Comparison of ENCODE assay signal across 16 cellular contexts in the genomic region with DNA sequence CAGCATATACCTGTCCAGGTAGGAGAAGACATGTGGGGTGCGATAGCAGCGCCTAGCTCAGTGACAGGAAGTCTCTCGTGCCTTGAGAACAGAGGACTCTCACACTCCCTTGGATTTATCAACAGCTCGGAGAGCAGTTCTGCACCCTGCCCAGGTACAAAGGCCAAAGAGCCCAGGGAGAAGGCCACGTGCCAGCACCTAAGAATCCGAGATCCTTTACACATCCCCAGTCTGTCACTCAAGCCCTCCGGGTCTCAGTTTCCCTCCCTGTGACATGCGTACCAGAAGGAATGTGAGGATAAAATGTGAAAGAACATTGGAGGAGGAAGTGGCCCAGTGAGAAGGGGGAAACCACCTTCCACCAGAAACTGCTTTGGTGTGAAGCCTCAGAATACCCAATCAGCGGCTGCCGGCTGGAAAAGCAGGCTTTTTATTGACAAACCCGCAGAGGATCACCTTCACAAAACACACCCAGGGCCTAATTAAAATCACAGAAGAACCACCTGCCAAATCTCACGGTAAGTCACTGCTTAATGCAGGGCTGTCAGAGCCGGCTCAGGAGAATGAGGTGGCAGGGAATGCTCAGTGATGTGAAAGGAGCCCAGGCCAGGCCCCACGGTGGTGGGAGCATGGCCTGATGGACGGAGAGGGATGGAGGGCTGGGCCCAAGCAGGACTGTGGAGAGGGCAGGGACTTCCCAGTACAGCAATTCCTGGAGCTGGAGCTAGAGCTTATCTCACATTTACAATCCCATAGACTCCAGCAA.
A peak's percentile ranks its signal among the peaks of the same experiment; 100 is the strongest.
DNase-seq lines count a peak whose midpoint lies in the region; ATAC-seq, FAIRE-seq and TF ChIP-seq lines count a peak whose summit lies in the region.
"Had no signal": no experiment of that assay in that cellular context is flagged by ENCODE, and none has a peak within 500 bp of the region (broad histone marks: within the 10 kb centered on the region; RNA-seq: fewer than 3 reads in every experiment).

No MANE protein-coding gene starts in this region.

- peak overlapping the region; percentile 53 for H3K4me2 ChIP-seq in HepG2 (ENCODE audit: low read depth, low read length)

- H3K27me3 ChIP-seq in HepG2 (ENCODE audit: control insufficient read depth in 1 of 2, insufficient read depth in 2 of 2, low read length in 2 of 2) = no peaks in the 10 kb centered on the region
- peaks cover 45% of the 10 kb centered on the region for H3K27me3 ChIP-seq in foreskin keratinocyte
- H3K27me3 ChIP-seq: ascending aorta, testis had no signal

- H3K4me3 ChIP-seq in HepG2 (replicated peaks in 1 of 3; ENCODE audit: insufficient read depth in 1 of 3, low read depth in 2 of 3, low read length in 3 of 3) = peak overlapping the region in 1 of 3 experiments; percentile 8; a peak in 1 of 6 replicates
- H3K4me3 ChIP-seq: ascending aorta, dorsolateral prefrontal cortex, left lung, testis had no signal

- BruUV-seq in HepG2 (replicated peaks; lab: Mats Ljungman, UMichigan) = no TSS peak

- peak overlapping the region; percentile 73 for H3K27ac ChIP-seq in VCaP
- H3K27ac ChIP-seq in HepG2 (ENCODE audit: extremely low read length, insufficient read depth, low read length) = peak overlapping the region; percentile 14
- H3K27ac ChIP-seq in foreskin keratinocyte = no peak overlapping the region
- H3K27ac ChIP-seq: ascending aorta, dorsolateral prefrontal cortex, left lung, testis had no signal

- H3K4me1 ChIP-seq in HepG2 (ENCODE audit: insufficient read depth, low read length) = peaks cover 41% of the 10 kb centered on the region
- H3K4me1 ChIP-seq in foreskin keratinocyte = no peaks in the 10 kb centered on the region
- H3K4me1 ChIP-seq: ascending aorta, left lung, testis had no signal

- TF ChIP-seq CTCF in activated CD8-positive, alpha-beta T cell treated with anti-CD3 and anti-CD28 coated beads for 36 hours (IDR thresholded peaks at IDR 0.05) = no peak
- no peak for TF ChIP-seq CTCF in VCaP (conservative IDR thresholded peaks at IDR 0.05)
- no peak for TF ChIP-seq CTCF in HepG2 (CRISPR knock-in tag; IDR thresholded peaks at IDR 0.05)
- TF ChIP-seq CTCF in foreskin keratinocyte (conservative IDR thresholded peaks at IDR 0.05) = no peak

- POLR2A ChIA-PET in activated CD8-positive, alpha-beta T cell treated with anti-CD3 and anti-CD28 coated beads for 36 hours (lab: Charles Lee) = no interaction called here
- POLR2A ChIA-PET in activated CD8-positive, alpha-beta T cell treated with anti-CD3 and anti-CD28 coated beads, Interleukin-2, amount 10 ng/mL, durations not matched to agents 7 days and 5 days (lab: Charles Lee) = no interaction called here
- POLR2A ChIA-PET in HepG2 (lab: Yijun Ruan, JAX) = interaction anchor here (1.2 kb wide), 1 partner anchor 9 kb away, joined by 4 read pairs; no protein-coding TSS in a partner anchor

- no peaks in the 10 kb centered on the region for H3K9me3 Mint-ChIP-seq in activated CD8-positive, alpha-beta T cell treated with anti-CD3 and anti-CD28 coated beads for 36 hours
- no peaks in the 10 kb centered on the region for H3K9me3 Mint-ChIP-seq in activated CD8-positive, alpha-beta T cell treated with anti-CD3 and anti-CD28 coated beads, Interleukin-2, amount 10 ng/mL, durations not matched to agents 7 days and 5 days (ENCODE audit: insufficient read depth)
- H3K9me3 Mint-ChIP-seq: activated T-helper 17 cell treated with anti-CD3 and anti-CD28 coated beads, Interleukin-2, amount 50 U/mL, for 72 hours had no signal

- intact Hi-C loops in activated CD8-positive, alpha-beta T cell treated with anti-CD3 and anti-CD28 coated beads for 36 hours (cut with micrococcal nuclease) = no loop called here
- intact Hi-C loops in HepG2 (cut with micrococcal nuclease; ENCODE audit: unreplicated experiment) = loop anchor here (5.0 kb wide), 1 partner anchor 54 kb away; no protein-coding TSS in a partner anchor
- intact Hi-C loops in sciatic nerve (cut with DNase I) = no loop called here

- no peak for TF ChIP-seq POLR2A in HepG2 (IDR thresholded peaks at IDR 0.05; ENCODE audit: insufficient read depth in 1 of 2, low read depth in 2 of 2, low read length in 2 of 2)

- CTCF ChIA-PET in activated CD8-positive, alpha-beta T cell treated with anti-CD3 and anti-CD28 coated beads for 36 hours (lab: Charles Lee) = interaction anchor here (1.4 kb wide), 1 partner anchor 8 kb away, joined by 4 read pairs; no protein-coding TSS in a partner anchor
- CTCF ChIA-PET in activated CD8-positive, alpha-beta T cell treated with anti-CD3 and anti-CD28 coated beads, Interleukin-2, amount 10 ng/mL, durations not matched to agents 7 days and 5 days (lab: Charles Lee) = no interaction called here
- CTCF ChIA-PET in HepG2 (lab: Yijun Ruan, JAX; ENCODE audit: low intra/inter-chr PET ratio, low total read pairs) = no interaction called here

- no peaks in the 10 kb centered on the region for H3K9me3 ChIP-seq in HepG2 (ENCODE audit: low read length)
- H3K9me3 ChIP-seq: ascending aorta, left lung, testis had no signal

- FAIRE-seq in HepG2 (lab: Jason Lieb, UNC) = peak; percentile 58

- no peaks in the 10 kb centered on the region for H3K79me2 ChIP-seq in HepG2 (ENCODE audit: insufficient read depth, low read length)

- no peaks in the 10 kb centered on the region for H3K36me3 Mint-ChIP-seq in activated CD8-positive, alpha-beta T cell treated with anti-CD3 and anti-CD28 coated beads for 36 hours (ENCODE audit: low read depth)
- no peaks in the 10 kb centered on the region for H3K36me3 Mint-ChIP-seq in activated CD8-positive, alpha-beta T cell treated with anti-CD3 and anti-CD28 coated beads, Interleukin-2, amount 10 ng/mL, durations not matched to agents 7 days and 5 days (ENCODE audit: low read depth)

- H3K27me3 Mint-ChIP-seq in activated CD8-positive, alpha-beta T cell treated with anti-CD3 and anti-CD28 coated beads for 36 hours = peaks cover 29% of the 10 kb centered on the region
- peaks cover 32% of the 10 kb centered on the region for H3K27me3 Mint-ChIP-seq in activated CD8-positive, alpha-beta T cell treated with anti-CD3 and anti-CD28 coated beads, Interleukin-2, amount 10 ng/mL, durations not matched to agents 7 days and 5 days (ENCODE audit: low read depth)

- H3K9ac ChIP-seq in HepG2 (ENCODE audit: insufficient read depth, low read depth, low read length) = no peak overlapping the region

- H3K4me1 Mint-ChIP-seq in activated CD8-positive, alpha-beta T cell treated with anti-CD3 and anti-CD28 coated beads for 36 hours (ENCODE audit: low read depth) = peaks cover 10% of the 10 kb centered on the region
- H3K4me1 Mint-ChIP-seq in activated CD8-positive, alpha-beta T cell treated with anti-CD3 and anti-CD28 coated beads, Interleukin-2, amount 10 ng/mL, durations not matched to agents 7 days and 5 days (ENCODE audit: low read depth) = no peaks in the 10 kb centered on the region
- H3K4me1 Mint-ChIP-seq: activated T-helper 17 cell treated with anti-CD3 and anti-CD28 coated beads, Interleukin-2, amount 50 U/mL, for 72 hours had no signal

- H3K36me3 ChIP-seq in HepG2 (replicated peaks in 1 of 2; ENCODE audit: control insufficient read depth in 1 of 2, insufficient read depth in 2 of 2, low read length in 2 of 2) = no peaks in the 10 kb centered on the region
- H3K36me3 ChIP-seq: ascending aorta, left lung had no signal

- ATAC-seq in activated CD8-positive, alpha-beta T cell treated with anti-CD3 and anti-CD28 coated beads for 36 hours = no peak
- no peak for ATAC-seq in activated CD8-positive, alpha-beta T cell treated with anti-CD3 and anti-CD28 coated beads, Interleukin-2, amount 10 ng/mL, durations not matched to agents 7 days and 5 days
- ATAC-seq in HepG2 (peak; percentile 84), HG02763 (IDR thresholded peaks at IDR 0.05; ENCODE audit: unreplicated experiment) (no peak), foreskin keratinocyte (no peak), sciatic nerve (no peak)
- ATAC-seq: activated T-helper 17 cell treated with anti-CD3 and anti-CD28 coated beads, Interleukin-2, amount 50 U/mL, for 72 hours; left lung; T-helper 17 cell had no signal

- H3K4me3 Mint-ChIP-seq in activated CD8-positive, alpha-beta T cell treated with anti-CD3 and anti-CD28 coated beads for 36 hours = no peak overlapping the region
- H3K4me3 Mint-ChIP-seq in activated CD8-positive, alpha-beta T cell treated with anti-CD3 and anti-CD28 coated beads, Interleukin-2, amount 10 ng/mL, durations not matched to agents 7 days and 5 days = no peak overlapping the region
- H3K4me3 Mint-ChIP-seq: activated T-helper 17 cell treated with anti-CD3 and anti-CD28 coated beads, Interleukin-2, amount 50 U/mL, for 72 hours; T-helper 17 cell had no signal

- no peaks in the 10 kb centered on the region for H4K20me1 ChIP-seq in HepG2 (ENCODE audit: insufficient read depth, low read length)

- TF ChIP-seq EP300 in HepG2 (IDR thresholded peaks at IDR 0.05; ENCODE audit: low read depth in 2 of 2, low read length in 2 of 2) (no peak), HepG2 (CRISPR knock-in tag; IDR thresholded peaks at IDR 0.05; ENCODE audit: borderline replicate concordance) (no peak)

- WGBS in HepG2 (ENCODE audit: low lambda C conversion rate) = 28% methylated on average over 14 of the region's 15 CpGs

- peak; percentile 9 for DNase-seq in activated CD8-positive, alpha-beta T cell treated with anti-CD3 and anti-CD28 coated beads for 36 hours
- no peak for DNase-seq in activated CD8-positive, alpha-beta T cell treated with anti-CD3 and anti-CD28 coated beads, Interleukin-2, amount 10 ng/mL, durations not matched to agents 7 days and 5 days
- peak; percentile 34 for DNase-seq in HepG2 (ENCODE audit: low spot score)
- no peak for DNase-seq in NCI-H187 (lab: John Stamatoyannopoulos, UW)
- no peak for DNase-seq in foreskin keratinocyte
- DNase-seq in sciatic nerve (ENCODE audit: low spot score) = no peak
- DNase-seq: activated CD4-positive, alpha-beta T cell treated with anti-CD3 and anti-CD28 coated beads, Interleukin-2, amount 50 U/mL, for 4 hours; dorsolateral prefrontal cortex; foreskin melanocyte; left lung; T-helper 17 cell; testis had no signal

- in situ Hi-C loops in HepG2 (cut with HindIII; ENCODE audit: extremely low pct_ligation_motif_present, low pct_unique_long_range_greater_than_20kb) = no loop called here

- no peak for TF ChIP-seq RAD21 in HepG2 (CRISPR knock-in tag; IDR thresholded peaks at IDR 0.05)

- H2AFZ ChIP-seq in HepG2 (ENCODE audit: low read length) = no peak overlapping the region

- no peak overlapping the region for H3K27ac Mint-ChIP-seq in activated CD8-positive, alpha-beta T cell treated with anti-CD3 and anti-CD28 coated beads for 36 hours
- H3K27ac Mint-ChIP-seq in activated CD8-positive, alpha-beta T cell treated with anti-CD3 and anti-CD28 coated beads, Interleukin-2, amount 10 ng/mL, durations not matched to agents 7 days and 5 days = no peak overlapping the region
- H3K27ac Mint-ChIP-seq: activated T-helper 17 cell treated with anti-CD3 and anti-CD28 coated beads, Interleukin-2, amount 50 U/mL, for 72 hours; T-helper 17 cell had no signal

TF ChIP-seq in HepG2, 621 proteins besides CTCF, POLR2A, EP300 and RAD21 (continues in another document):
- TF ChIP-seq ZNF709 (CRISPR knock-in tag; IDR thresholded peaks at IDR 0.05) (no peak), HCFC1 (IDR thresholded peaks at IDR 0.05; ENCODE audit: low read depth, low read length) (no peak), NCOR1 (IDR thresholded peaks at IDR 0.05; ENCODE audit: borderline replicate concordance, low read length) (0 out of 2 replicates have a peak, but pooled peaks have one; percentile 20), ZBTB38 (CRISPR knock-in tag; IDR thresholded peaks at IDR 0.05) (peak; percentile 15; the same call in 1 of the 2 replicates)

Comparison
In these comparisons a context has a peak if more than half of its experiments do, and no peak if none do; other contexts are left out.
1. DNase-seq: peak in activated CD8-positive, alpha-beta T cell treated with anti-CD3 and anti-CD28 coated beads for 36 hours (single experiment) and HepG2 (single experiment); none in activated CD8-positive, alpha-beta T cell treated with anti-CD3 and anti-CD28 coated beads, Interleukin-2, amount 10 ng/mL, durations not matched to agents 7 days and 5 days (single experiment), NCI-H187 (0 of 2), foreskin keratinocyte (0 of 2) and sciatic nerve (single experiment).